In the genomic region with DNA sequence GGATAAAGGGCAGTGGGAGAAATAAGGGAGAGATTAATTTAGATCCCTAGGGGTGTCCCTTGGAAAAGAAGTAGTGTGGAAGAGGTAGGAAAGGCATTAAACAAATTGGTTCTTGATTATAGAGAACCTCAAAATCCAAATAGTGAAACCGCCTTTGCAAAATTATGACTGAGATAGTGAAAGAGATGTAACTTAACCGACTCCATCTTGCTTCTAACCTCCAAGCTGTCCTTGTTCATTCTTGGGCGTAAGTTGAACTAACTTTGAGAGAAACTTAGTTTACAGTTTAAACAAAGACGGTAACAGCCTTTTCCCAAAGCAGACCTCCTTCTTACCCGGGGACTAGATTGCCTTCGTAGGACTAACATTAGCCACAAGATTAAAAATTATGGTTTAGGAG, we compare ENCODE assay signal across 27 cellular contexts. TPM values are rescaled to one million over a fixed set of nuclear protein-coding genes. Genes with fewer than 3 reads are reported as not detected.
DNase-seq lines count a peak whose midpoint lies in the region; ATAC-seq, FAIRE-seq and TF ChIP-seq lines count a peak whose summit lies in the region.
"Had no signal": no experiment of that assay in that cellular context is flagged by ENCODE, and none has a peak within 500 bp of the region (broad histone marks: within the 10 kb centered on the region; RNA-seq: fewer than 3 reads in every experiment).

No MANE protein-coding gene starts in this region.

- no peak overlapping the region for H3K27ac ChIP-seq in GM23338 (ENCODE audit: low read depth)
- no peak overlapping the region for H3K27ac ChIP-seq in K562 (ENCODE audit: extremely low read depth, low read depth, low read length)
- no peak overlapping the region for H3K27ac ChIP-seq in neural progenitor cell
- H3K27ac ChIP-seq: BLaER1 had no signal

- H2AFZ ChIP-seq in GM23338 (peak overlapping the region; percentile 75), K562 (ENCODE audit: low read depth, low read length) (peak overlapping the region; percentile 76; the same call in 1 of the 2 replicates), neural progenitor cell (replicated peaks) (peak overlapping the region; percentile 91)

- no peak overlapping the region for H3K4me3 ChIP-seq in GM23338
- no peak overlapping the region for H3K4me3 ChIP-seq in K562
- H3K4me3 ChIP-seq in neural progenitor cell: no peak overlapping the region
- H3K4me3 ChIP-seq: BLaER1, GM12878 had no signal

- H4K20me1 ChIP-seq in GM23338 (replicated peaks; ENCODE audit: insufficient read depth) (0 out of 2 replicates have a peak, but pooled peaks cover 2% of the 10 kb centered on the region), K562 (replicated peaks; ENCODE audit: control insufficient read depth, insufficient read depth, low read length) (no peaks in the 10 kb centered on the region), neural progenitor cell (ENCODE audit: low read depth) (peaks cover 6% of the 10 kb centered on the region)
- H4K20me1 ChIP-seq: BLaER1 had no signal

- H3K9me2 ChIP-seq in GM23338 (ENCODE audit: insufficient read depth): no peaks in the 10 kb centered on the region

- peaks cover 30% of the 10 kb centered on the region for H3K4me1 Mint-ChIP-seq in GM23338
- H3K4me1 Mint-ChIP-seq in neural progenitor cell: peaks cover 18% of the 10 kb centered on the region
- H3K4me1 Mint-ChIP-seq in activated naive CD4-positive, alpha-beta T cell treated with anti-CD3 and anti-CD28 coated beads, Interleukin-2, amount 10 ng/mL, durations not matched to agents 7 days and 5 days: peaks cover 6% of the 10 kb centered on the region

- no peak for TF ChIP-seq POLR2A in K562 (conservative IDR thresholded peaks at IDR 0.05)

- no peaks in the 10 kb centered on the region for H3K27me3 ChIP-seq in GM23338 (ENCODE audit: insufficient read depth)
- H3K27me3 ChIP-seq in K562 (ENCODE audit: control insufficient read depth in 2 of 2, insufficient read depth in 2 of 2, low read length in 2 of 2): peaks cover 6 to 14% of the 10 kb centered on the region in 2 experiments; a peak in 3 of 5 replicates
- no peaks in the 10 kb centered on the region for H3K27me3 ChIP-seq in neural progenitor cell
- H3K27me3 ChIP-seq: BLaER1 had no signal

- in situ Hi-C loops in K562 (cut with MboI): no loop called here

- H3F3A ChIP-seq in GM23338 (replicated peaks; ENCODE audit: low read depth) (peaks cover 6% of the 10 kb centered on the region; the same call in 1 of the 2 replicates), neural progenitor cell (ENCODE audit: low read depth) (peaks cover 21% of the 10 kb centered on the region)

- POLR2A ChIA-PET in K562 (lab: Yijun Ruan, JAX): interaction anchor here (1.3 kb wide), 1 partner anchor 25 kb away, joined by 4 read pairs; no protein-coding TSS in a partner anchor

- H3K4me1 ChIP-seq in GM23338 (ENCODE audit: insufficient read depth) (peaks cover 36% of the 10 kb centered on the region), K562 (replicated peaks in 1 of 2; ENCODE audit: control insufficient read depth in 2 of 2, insufficient read depth in 2 of 2, low read length in 2 of 2) (peaks cover 10 to 20% of the 10 kb centered on the region in 2 experiments; a peak in 4 of 5 replicates), neural progenitor cell (peaks cover 25% of the 10 kb centered on the region)
- H3K4me1 ChIP-seq: BE2C had no signal

- DNase-seq in GM23338 (ENCODE audit: low spot score) (no peak), K562 (ENCODE audit: extremely low read depth in 1 of 4, low spot score in 3 of 4) (no peak), neural progenitor cell (ENCODE audit: low spot score) (no peak), D721Med (ENCODE audit: insufficient read length, low spot score) (no peak)
- no peak for DNase-seq in activated naive CD4-positive, alpha-beta T cell treated with anti-CD3 and anti-CD28 coated beads, Interleukin-2, amount 10 ng/mL, durations not matched to agents 7 days and 5 days
- DNase-seq: 8988T; ACHN; BE2C; C1 segment of cervical spinal cord; CD4-positive, alpha-beta memory T cell; CD4-positive, CD25-positive, alpha-beta regulatory T cell; CD8-positive, alpha-beta memory T cell; COR-L47; DMS 273 treated with DMSO at 0.1 percent for 48 hours; DMS153; DMS53; DMS79; DND-41; EL; GDM1 had no signal

- WGBS in K562 (ENCODE audit: insufficient coverage, low coverage, missing lambda C conversion rate): 23% methylated on average over 6 of the region's 6 CpGs

- H3K36me3 ChIP-seq in GM23338 (ENCODE audit: insufficient read depth) (no peaks in the 10 kb centered on the region), K562 (ENCODE audit: control insufficient read depth, insufficient read depth, low read length) (peaks cover 2% of the 10 kb centered on the region; the same call in 2 of the 3 replicates), neural progenitor cell (no peaks in the 10 kb centered on the region)
- H3K36me3 ChIP-seq: BE2C, BLaER1 had no signal

- H3K79me2 ChIP-seq in GM23338 (replicated peaks; ENCODE audit: insufficient read depth) (peaks cover 17% of the 10 kb centered on the region), K562 (ENCODE audit: control insufficient read depth, insufficient read depth, low read length) (peaks cover 18% of the 10 kb centered on the region), neural progenitor cell (ENCODE audit: low read depth) (peaks cover 16% of the 10 kb centered on the region)

- FAIRE-seq in K562 (lab: Jason Lieb, UNC): no peak
- FAIRE-seq in D721Med (lab: Jason Lieb, UNC): no peak
- FAIRE-seq: A204.1, GM12878, GM12892, GM18507 had no signal

- CTCF ChIA-PET in K562 (lab: Yijun Ruan, JAX; ENCODE audit: low intra/inter-chr PET ratio): no interaction called here
- CTCF ChIA-PET in activated naive CD4-positive, alpha-beta T cell treated with anti-CD3 and anti-CD28 coated beads, Interleukin-2, amount 10 ng/mL, durations not matched to agents 7 days and 5 days (lab: Charles Lee): no interaction called here

- H3K9me3 Mint-ChIP-seq in GM23338 (no peaks in the 10 kb centered on the region), neural progenitor cell (no peaks in the 10 kb centered on the region)
- no peaks in the 10 kb centered on the region for H3K9me3 Mint-ChIP-seq in activated naive CD4-positive, alpha-beta T cell treated with anti-CD3 and anti-CD28 coated beads, Interleukin-2, amount 10 ng/mL, durations not matched to agents 7 days and 5 days
- H3K9me3 Mint-ChIP-seq: CD4-positive, alpha-beta memory T cell; CD8-positive, alpha-beta memory T cell had no signal

- intact Hi-C loops in K562 (cut with micrococcal nuclease): no loop called here

- no peak for TF ChIP-seq EP300 in K562 (IDR thresholded peaks at IDR 0.05; ENCODE audit: low read length)

- TF ChIP-seq CTCF in GM23338 (conservative IDR thresholded peaks at IDR 0.05; ENCODE audit: low read depth in 2 of 2) (no peak), K562 (IDR thresholded peaks at IDR 0.05 in 2 of 3, conservative IDR thresholded peaks at IDR 0.05 in 1 of 3; ENCODE audit: insufficient read depth in 2 of 3, low read depth in 1 of 3, low read length in 3 of 3) (no peak), neural progenitor cell (IDR thresholded peaks at IDR 0.05) (no peak), D721Med (IDR thresholded peaks at IDR 0.05; ENCODE audit: insufficient read depth, missing control alignments) (no peak)

- no peak overlapping the region for H3K4me3 Mint-ChIP-seq in GM23338
- H3K4me3 Mint-ChIP-seq in neural progenitor cell: no peak overlapping the region
- H3K4me3 Mint-ChIP-seq in activated naive CD4-positive, alpha-beta T cell treated with anti-CD3 and anti-CD28 coated beads, Interleukin-2, amount 10 ng/mL, durations not matched to agents 7 days and 5 days: no peak overlapping the region
- H3K4me3 Mint-ChIP-seq: CD14-positive monocyte; CD4-positive, alpha-beta memory T cell had no signal

- H3K27ac Mint-ChIP-seq in GM23338: 0 out of 2 replicates have a peak overlapping the region, but pooled peaks have one; percentile 96
- no peak overlapping the region for H3K27ac Mint-ChIP-seq in neural progenitor cell
- H3K27ac Mint-ChIP-seq in activated naive CD4-positive, alpha-beta T cell treated with anti-CD3 and anti-CD28 coated beads, Interleukin-2, amount 10 ng/mL, durations not matched to agents 7 days and 5 days: no peak overlapping the region
- H3K27ac Mint-ChIP-seq: CD4-positive, CD25-positive, alpha-beta regulatory T cell; CD8-positive, alpha-beta memory T cell had no signal

- H3K4me2 ChIP-seq in GM23338 (no peak overlapping the region), K562 (ENCODE audit: insufficient read depth, low read length) (no peak overlapping the region), neural progenitor cell (no peak overlapping the region)
- H3K4me2 ChIP-seq: BLaER1 had no signal

- no peak overlapping the region for H3K9ac ChIP-seq in K562 (ENCODE audit: insufficient read depth in 1 of 2, low read depth in 2 of 2, low read length in 2 of 2)
- H3K9ac ChIP-seq in neural progenitor cell: no peak overlapping the region
- H3K9ac ChIP-seq: BLaER1 had no signal

- H3K36me3 Mint-ChIP-seq in GM23338 (ENCODE audit: low read depth) (no peaks in the 10 kb centered on the region), neural progenitor cell (no peaks in the 10 kb centered on the region)
- no peaks in the 10 kb centered on the region for H3K36me3 Mint-ChIP-seq in activated naive CD4-positive, alpha-beta T cell treated with anti-CD3 and anti-CD28 coated beads, Interleukin-2, amount 10 ng/mL, durations not matched to agents 7 days and 5 days
- H3K36me3 Mint-ChIP-seq: CD14-positive monocyte; CD4-positive, CD25-positive, alpha-beta regulatory T cell had no signal

- H3K27me3 Mint-ChIP-seq in GM23338 (ENCODE audit: insufficient read depth, low read depth, poor library complexity) (peaks cover 10% of the 10 kb centered on the region), neural progenitor cell (ENCODE audit: insufficient read depth, low read depth) (peaks cover 6% of the 10 kb centered on the region)
- peaks cover 24% of the 10 kb centered on the region for H3K27me3 Mint-ChIP-seq in activated naive CD4-positive, alpha-beta T cell treated with anti-CD3 and anti-CD28 coated beads, Interleukin-2, amount 10 ng/mL, durations not matched to agents 7 days and 5 days

- H3K9me1 ChIP-seq in K562 (ENCODE audit: control insufficient read depth, insufficient read depth, low read length): no peaks in the 10 kb centered on the region

- no peak for TF ChIP-seq RAD21 in K562 (CRISPR knock-in tag; conservative IDR thresholded peaks at IDR 0.05 in 1 of 2, IDR thresholded peaks at IDR 0.05 in 1 of 2)

- BruUV-seq in K562 (replicated peaks; lab: Mats Ljungman, UMichigan): no TSS peak

- ATAC-seq in GM23338: no peak
- ATAC-seq in K562: no peak
- ATAC-seq in HG03025 (IDR thresholded peaks at IDR 0.05; ENCODE audit: low FRiP score, unreplicated experiment): no peak
- ATAC-seq: GM12878 had no signal

- H3K9me3 ChIP-seq in K562 (replicated peaks; ENCODE audit: control insufficient read depth, insufficient read depth, low read depth, low read length): no peaks in the 10 kb centered on the region
- H3K9me3 ChIP-seq in neural progenitor cell (ENCODE audit: low read depth): no peaks in the 10 kb centered on the region
- H3K9me3 ChIP-seq: BE2C, BLaER1 had no signal

RNA-seq across cellular contexts. Expression of gene RAB3GAP2, which starts 3.2 kb away (rescaled TPM):
- total RNA-seq in GM23338 (2014; rRNA removed; shearing (Covaris generic)): 41.6 and 44.6 TPM in 2 replicates
- polyA plus RNA-seq in GM23338 (2016; fragmentation: Nextera tagmentation; extraction: Ambion mirVana) (15.7 and 19.4 TPM in 2 replicates), K562 (2011; rRNA removed) (46.1 and 69.1 TPM in 2 replicates), K562 (2014; fragmentation: Illumina TruSeq; extraction: Trizol) (28.1 and 32.2 TPM in 2 replicates), K562 (2014; fragmentation: Nextera tagmentation; extraction: Ambion mirVana) (10 to 100 TPM; 14.1 to 17.2 TPM), K562 (2014; rRNA removed) (19.1 and 23.2 TPM in 2 replicates)
- 61.7 and 148 TPM in 2 replicates for total RNA-seq in K562 (2011; cell fraction: chromatin; rRNA removed; ENCODE audit: low replicate concordance)
- 21.7 and 33.6 TPM in 2 replicates for total RNA-seq in K562 (2011; cell fraction: nucleolus; rRNA removed)
- 48.9 and 50.8 TPM in 2 replicates for total RNA-seq in K562 (2011; cell fraction: nucleoplasm; rRNA removed)
- total RNA-seq in K562 (2014; rRNA removed) (21.1 and 21.4 TPM in 2 replicates), K562 (2014; rRNA removed; fragmentation: Illumina TruSeq; extraction: Trizol) (39.5 and 40.1 TPM in 2 replicates), K562 (2015; rRNA removed; fragmentation: Illumina TruSeq; extraction: Trizol) (30.3 and 33.2 TPM in 2 replicates), K562 (2021) (48.7 and 50.0 TPM in 2 replicates), neural progenitor cell (ENCODE audit: low replicate concordance) (31.6 and 36.4 TPM in 2 replicates)
- polyA plus RNA-seq in K562 (2011; cell fraction: cytosol; rRNA removed): 21.1 and 29.2 TPM in 2 replicates
- polyA plus RNA-seq in K562 (2011; cell fraction: nucleus; rRNA removed): 49.6 and 50.5 TPM in 2 replicates
- polyA plus RNA-seq in K562 (2012): 25.3 and 31.0 TPM in 2 replicates
- 224 and 294 TPM in 2 replicates for polyA minus RNA-seq in K562 (2011; rRNA and poly(A)+ RNA removed)
- polyA minus RNA-seq in K562 (2011; cell fraction: cytosol; rRNA and poly(A)+ RNA removed): 23.4 and 60.6 TPM in 2 replicates
- 26.7 and 41.5 TPM in 2 replicates for polyA minus RNA-seq in K562 (2011; cell fraction: nucleus; rRNA and poly(A)+ RNA removed)
